ENCODE assay signal across 1 cellular context in the genomic region with DNA sequence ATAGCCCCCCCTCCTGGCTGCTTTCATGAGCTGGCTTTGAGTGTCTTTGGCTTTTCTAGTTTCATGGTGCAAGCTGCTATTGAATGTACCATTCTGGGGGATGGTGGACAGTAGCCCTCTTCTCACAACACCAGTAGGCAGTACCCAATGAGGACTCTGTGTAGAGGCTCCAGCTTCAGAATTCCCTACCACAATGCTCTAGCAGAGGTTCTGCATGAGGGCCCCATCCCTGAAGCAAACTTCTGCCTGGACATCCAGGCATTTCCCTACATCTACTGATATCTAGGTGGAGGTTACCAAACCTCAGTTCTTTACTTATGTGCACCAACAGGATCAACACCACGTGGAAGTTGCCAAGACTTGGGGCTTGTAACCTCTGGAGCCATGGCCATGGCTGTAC.
TF ChIP-seq lines count a peak whose summit lies in the region.

No MANE protein-coding gene starts in this region.

TF ChIP-seq in GM23338, 12 proteins besides CTCF, POLR2A, EP300 and RAD21 (continued from another document):
- TF ChIP-seq, protein P1, sequence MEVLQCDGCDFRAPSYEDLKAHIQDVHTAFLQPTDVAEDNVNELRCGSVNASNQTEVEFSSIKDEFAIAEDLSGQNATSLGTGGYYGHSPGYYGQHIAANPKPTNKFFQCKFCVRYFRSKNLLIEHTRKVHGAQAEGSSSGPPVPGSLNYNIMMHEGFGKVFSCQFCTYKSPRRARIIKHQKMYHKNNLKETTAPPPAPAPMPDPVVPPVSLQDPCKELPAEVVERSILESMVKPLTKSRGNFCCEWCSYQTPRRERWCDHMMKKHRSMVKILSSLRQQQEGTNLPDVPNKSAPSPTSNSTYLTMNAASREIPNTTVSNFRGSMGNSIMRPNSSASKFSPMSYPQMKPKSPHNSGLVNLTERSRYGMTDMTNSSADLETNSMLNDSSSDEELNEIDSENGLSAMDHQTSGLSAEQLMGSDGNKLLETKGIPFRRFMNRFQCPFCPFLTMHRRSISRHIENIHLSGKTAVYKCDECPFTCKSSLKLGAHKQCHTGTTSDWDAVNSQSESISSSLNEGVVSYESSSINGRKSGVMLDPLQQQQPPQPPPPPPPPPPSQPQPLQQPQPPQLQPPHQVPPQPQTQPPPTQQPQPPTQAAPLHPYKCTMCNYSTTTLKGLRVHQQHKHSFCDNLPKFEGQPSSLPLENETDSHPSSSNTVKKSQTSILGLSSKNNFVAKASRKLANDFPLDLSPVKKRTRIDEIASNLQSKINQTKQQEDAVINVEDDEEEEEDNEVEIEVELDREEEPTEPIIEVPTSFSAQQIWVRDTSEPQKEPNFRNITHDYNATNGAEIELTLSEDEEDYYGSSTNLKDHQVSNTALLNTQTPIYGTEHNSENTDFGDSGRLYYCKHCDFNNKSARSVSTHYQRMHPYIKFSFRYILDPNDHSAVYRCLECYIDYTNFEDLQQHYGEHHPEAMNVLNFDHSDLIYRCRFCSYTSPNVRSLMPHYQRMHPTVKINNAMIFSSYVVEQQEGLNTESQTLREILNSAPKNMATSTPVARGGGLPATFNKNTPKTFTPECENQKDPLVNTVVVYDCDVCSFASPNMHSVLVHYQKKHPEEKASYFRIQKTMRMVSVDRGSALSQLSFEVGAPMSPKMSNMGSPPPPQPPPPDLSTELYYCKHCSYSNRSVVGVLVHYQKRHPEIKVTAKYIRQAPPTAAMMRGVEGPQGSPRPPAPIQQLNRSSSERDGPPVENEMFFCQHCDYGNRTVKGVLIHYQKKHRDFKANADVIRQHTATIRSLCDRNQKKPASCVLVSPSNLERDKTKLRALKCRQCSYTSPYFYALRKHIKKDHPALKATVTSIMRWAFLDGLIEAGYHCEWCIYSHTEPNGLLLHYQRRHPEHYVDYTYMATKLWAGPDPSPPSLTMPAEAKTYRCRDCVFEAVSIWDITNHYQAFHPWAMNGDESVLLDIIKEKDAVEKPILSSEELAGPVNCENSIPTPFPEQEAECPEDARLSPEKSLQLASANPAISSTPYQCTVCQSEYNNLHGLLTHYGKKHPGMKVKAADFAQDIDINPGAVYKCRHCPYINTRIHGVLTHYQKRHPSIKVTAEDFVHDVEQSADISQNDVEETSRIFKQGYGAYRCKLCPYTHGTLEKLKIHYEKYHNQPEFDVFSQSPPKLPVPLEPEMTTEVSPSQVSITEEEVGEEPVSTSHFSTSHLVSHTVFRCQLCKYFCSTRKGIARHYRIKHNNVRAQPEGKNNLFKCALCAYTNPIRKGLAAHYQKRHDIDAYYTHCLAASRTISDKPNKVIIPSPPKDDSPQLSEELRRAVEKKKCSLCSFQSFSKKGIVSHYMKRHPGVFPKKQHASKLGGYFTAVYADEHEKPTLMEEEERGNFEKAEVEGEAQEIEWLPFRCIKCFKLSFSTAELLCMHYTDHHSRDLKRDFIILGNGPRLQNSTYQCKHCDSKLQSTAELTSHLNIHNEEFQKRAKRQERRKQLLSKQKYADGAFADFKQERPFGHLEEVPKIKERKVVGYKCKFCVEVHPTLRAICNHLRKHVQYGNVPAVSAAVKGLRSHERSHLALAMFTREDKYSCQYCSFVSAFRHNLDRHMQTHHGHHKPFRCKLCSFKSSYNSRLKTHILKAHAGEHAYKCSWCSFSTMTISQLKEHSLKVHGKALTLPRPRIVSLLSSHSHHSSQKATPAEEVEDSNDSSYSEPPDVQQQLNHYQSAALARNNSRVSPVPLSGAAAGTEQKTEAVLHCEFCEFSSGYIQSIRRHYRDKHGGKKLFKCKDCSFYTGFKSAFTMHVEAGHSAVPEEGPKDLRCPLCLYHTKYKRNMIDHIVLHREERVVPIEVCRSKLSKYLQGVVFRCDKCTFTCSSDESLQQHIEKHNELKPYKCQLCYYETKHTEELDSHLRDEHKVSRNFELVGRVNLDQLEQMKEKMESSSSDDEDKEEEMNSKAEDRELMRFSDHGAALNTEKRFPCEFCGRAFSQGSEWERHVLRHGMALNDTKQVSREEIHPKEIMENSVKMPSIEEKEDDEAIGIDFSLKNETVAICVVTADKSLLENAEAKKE (CRISPR knock-in tag; IDR thresholded peaks at IDR 0.05): no peak
- TF ChIP-seq EZH2 (IDR thresholded peaks at IDR 0.05; ENCODE audit: low read depth, unreplicated experiment): no peak
TF ChIP-seq in GM23338: peak in this region for 0.
